Comparison of ENCODE assay signal across 17 cellular contexts in genomic region chr7:7242899-7243298, GRCh38.
"Had no signal": no experiment of that assay in that cellular context is flagged by ENCODE, and none has a peak within 500 bp of the region (broad histone marks: within the 10 kb centered on the region; RNA-seq: fewer than 3 reads in every experiment).

No MANE protein-coding gene starts in this region.

- H3K36me3 ChIP-seq: brain microvascular endothelial cell had no signal

- H3K9me3 ChIP-seq: transverse colon had no signal

- H3K27ac ChIP-seq: brain microvascular endothelial cell, transverse colon had no signal

- H3K4me1 ChIP-seq: transverse colon had no signal

- H3K4me3 ChIP-seq: transverse colon had no signal

- H3K27me3 ChIP-seq: brain microvascular endothelial cell, transverse colon had no signal

- FAIRE-seq: endothelial cell of umbilical vein had no signal

- ATAC-seq: left ventricle myocardium superior; natural killer cell treated with Interleukin-12 subunit alpha and Interleukin-12 subunit beta and Interleukin-15 and Interleukin-18, amount 100 ng/mL, for 72 hours had no signal

- DNase-seq: activated CD4-positive, CD25-positive, alpha-beta regulatory T cell treated with anti-CD3 and anti-CD28 coated beads, Interleukin-2, amount 50 U/mL, for 72 hours; activated naive CD8-positive, alpha-beta T cell treated with anti-CD3 and anti-CD28 coated beads, Interleukin-2, amount 10 ng/mL, durations not matched to agents 7 days and 5 days; anterior cingulate cortex; brain microvascular endothelial cell; cerebellar nuclear complex; effector CD8-positive, alpha-beta T cell; foreskin fibroblast; kidney glomerular epithelial cell; left ventricle myocardium superior; mesenchymal stem cell; retina; stimulated activated CD4-positive, alpha-beta T cell treated with anti-CD3 and anti-CD28 coated beads, Interleukin-4, amount 100 ng/mL, for 1 hour; stimulated activated naive CD4-positive, alpha-beta T cell treated with Interleukin-2 at 50 U/mL for 16 hours; substantia nigra; transverse colon had no signal
